ENCODE assay signal across 22 cellular contexts in the genomic region with DNA sequence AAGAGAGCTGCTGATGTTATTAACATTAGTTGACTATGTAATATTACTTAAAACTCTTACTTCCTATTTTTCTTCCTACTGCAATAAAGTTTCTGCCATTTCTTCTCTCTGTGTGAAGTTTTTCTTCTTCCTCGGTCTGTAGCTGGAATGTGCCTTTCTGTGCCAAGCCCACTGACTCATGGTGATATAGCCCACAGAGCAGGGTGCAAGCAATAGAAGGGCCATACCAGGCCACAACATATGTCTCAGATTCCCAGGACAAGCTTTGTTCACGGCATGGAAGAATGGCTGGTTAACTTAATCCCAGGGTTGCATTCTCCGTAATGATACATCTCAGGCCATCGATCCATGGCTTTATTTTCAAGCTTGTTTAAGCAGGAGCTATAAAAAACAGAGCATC.
DNase-seq lines count a peak whose midpoint lies in the region; ATAC-seq and TF ChIP-seq lines count a peak whose summit lies in the region.
"Had no signal": no experiment of that assay in that cellular context is flagged by ENCODE, and none has a peak within 500 bp of the region (broad histone marks: within the 10 kb centered on the region; RNA-seq: fewer than 3 reads in every experiment).

No MANE protein-coding gene starts in this region.

- DNase-seq in ACHN (peak; percentile 44), HS-5 (ENCODE audit: low read depth) (peak; percentile 44), astrocyte of the cerebellum (ENCODE audit: low read depth) (peak; percentile 80), glomerular visceral epithelial cell (ENCODE audit: extremely low spot score) (peak; percentile 70), SIG-M5 treated with dmso at 0.1 percent for 504 hours (lab: John Stamatoyannopoulos, UW; ENCODE audit: unreplicated experiment) (no peak), transverse colon (no peak)
- DNase-seq: activated CD4-positive, CD25-positive, alpha-beta regulatory T cell; activated effector memory CD4-positive, alpha-beta T cell treated with Interleukin-2 at 50 U/mL for 16 hours; amniotic stem cell; CD4-positive, alpha-beta memory T cell; DMS79 treated with DMSO at 0.1 percent for 48 hours; islet precursor cell; mesendoderm; NCI-H187; nephron progenitor cell; stimulated activated naive CD8-positive, alpha-beta T cell treated with anti-CD3 and anti-CD28 coated beads, Interleukin-15, Interleukin-2, amounts not matched to agents 100 U/mL and 50 U/mL, for 24 hours; T-helper 17 cell; upper lobe of right lung had no signal

- TF ChIP-seq CTCF in astrocyte of the cerebellum (IDR thresholded peaks at IDR 0.05; ENCODE audit: low read depth, low read length, missing control alignments) (no peak), transverse colon (IDR thresholded peaks at IDR 0.05) (no peak)

- TF ChIP-seq EP300 in transverse colon (IDR thresholded peaks at IDR 0.05; ENCODE audit: low read depth) = no peak

- H3K4me3 ChIP-seq in astrocyte of the cerebellum (ENCODE audit: low read depth, low read length) (no peak overlapping the region), transverse colon (no peak overlapping the region)
- H3K4me3 ChIP-seq: coronary artery, upper lobe of right lung had no signal

- in situ Hi-C loops in ACHN (cut with HindIII; ENCODE audit: low pct_ligation_motif_present, low pct_unique_long_range_greater_than_20kb, low sequenced_read_pairs) (no loop called here), astrocyte of the cerebellum (cut with HindIII; ENCODE audit: low sequenced_read_pairs) (no loop called here), transverse colon (cut with MboI; ENCODE audit: low pct_ligation_motif_present in 1 of 4, low pct_unique_long_range_greater_than_20kb in 1 of 4, low sequenced_read_pairs in 3 of 4) (loop anchor here in 3 of 4 donors (25.0 kb wide), 2 partner anchors 513 to 763 kb away; no protein-coding TSS in a partner anchor)

- intact Hi-C loops in transverse colon (cut with DNase I; ENCODE audit: low total_unique reads) = no loop called here

- no peak for TF ChIP-seq POLR2A in transverse colon (IDR thresholded peaks at IDR 0.05)

- ATAC-seq in GM18907 (IDR thresholded peaks at IDR 0.05; ENCODE audit: unreplicated experiment) (no peak), HG02840 (IDR thresholded peaks at IDR 0.05; ENCODE audit: low FRiP score, unreplicated experiment) (no peak)
- ATAC-seq: HepG2; stimulated activated naive CD8-positive, alpha-beta T cell treated with anti-CD3 and anti-CD28 coated beads, Interleukin-15, Interleukin-2, amounts not matched to agents 100 U/mL and 50 U/mL, for 24 hours; T-helper 17 cell; upper lobe of right lung had no signal

- 67 to 95% methylated on average over 3 to 4 of the region's 4 CpGs for WGBS in transverse colon (ENCODE audit: low coverage in 1 of 2), 2 donors

- no peaks in the 10 kb centered on the region for H3K36me3 ChIP-seq in transverse colon
- H3K36me3 ChIP-seq: upper lobe of right lung had no signal

- peaks cover 0 to 6% (median 0%) of the 10 kb centered on the region in 4 donors for H3K4me1 ChIP-seq in transverse colon
- H3K4me1 ChIP-seq: upper lobe of right lung had no signal

- no peaks in the 10 kb centered on the region for H3K27me3 ChIP-seq in transverse colon
- H3K27me3 ChIP-seq: upper lobe of right lung had no signal

- no peaks in the 10 kb centered on the region for H3K9me3 ChIP-seq in transverse colon
- H3K9me3 ChIP-seq: upper lobe of right lung had no signal

- no peak overlapping the region for H3K27ac ChIP-seq in transverse colon
- H3K27ac ChIP-seq: coronary artery, upper lobe of right lung had no signal

Comparison
In these comparisons a context has a peak if more than half of its experiments do, and no peak if none do; other contexts are left out.
1. DNase-seq: peak in ACHN (single experiment), HS-5 (single experiment), astrocyte of the cerebellum (single experiment) and glomerular visceral epithelial cell (single experiment); none in SIG-M5 treated with dmso at 0.1 percent for 504 hours (single experiment) and transverse colon (single experiment).
2. in situ Hi-C loops: an anchor here in transverse colon (25.0 kb wide); none called in ACHN and astrocyte of the cerebellum.